ENCODE assay signal across 13 cellular contexts in the genomic region with DNA sequence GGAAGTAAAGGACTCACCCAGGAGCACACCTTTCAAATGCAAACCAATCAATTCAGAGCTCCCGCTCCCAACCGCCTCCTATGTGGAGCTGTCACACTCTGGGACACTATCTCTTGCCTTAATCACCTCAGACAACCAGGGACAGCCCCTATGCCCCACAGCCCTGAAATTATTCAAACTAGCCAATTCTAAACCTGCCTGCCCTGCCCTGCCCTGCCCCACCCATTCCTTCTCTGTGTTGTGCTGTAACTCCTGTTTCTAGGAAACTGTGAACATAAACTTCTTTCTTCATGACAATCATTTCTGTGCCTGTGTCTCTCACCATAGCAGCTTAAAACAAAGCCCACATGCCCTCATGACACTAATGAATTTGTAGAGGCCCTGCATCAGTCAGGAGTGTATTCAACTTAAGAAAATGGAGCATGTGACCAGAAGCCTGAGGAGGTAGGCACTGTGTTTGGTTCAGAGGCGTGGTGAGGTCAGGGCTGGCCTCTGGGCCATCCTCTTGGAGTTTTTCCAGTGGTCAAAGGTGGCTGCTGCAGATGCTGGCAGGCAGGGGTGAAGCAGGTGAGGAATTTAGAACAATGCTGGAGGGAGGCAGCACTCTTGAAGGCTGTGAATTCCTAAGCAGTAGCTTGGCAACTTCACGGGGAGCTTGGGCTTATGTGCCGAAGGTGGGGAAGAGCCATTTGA.
DNase-seq lines count a peak whose midpoint lies in the region; ATAC-seq and TF ChIP-seq lines count a peak whose summit lies in the region.
"Had no signal": no experiment of that assay in that cellular context is flagged by ENCODE, and none has a peak within 500 bp of the region (broad histone marks: within the 10 kb centered on the region; RNA-seq: fewer than 3 reads in every experiment).

No MANE protein-coding gene starts in this region.

- TF ChIP-seq CTCF in MCF 10A (IDR thresholded peaks at IDR 0.05; ENCODE audit: unreplicated experiment) (no peak), breast epithelium (IDR thresholded peaks at IDR 0.05) (no peak), transverse colon (IDR thresholded peaks at IDR 0.05) (peak in 2 of 5 experiments; percentile 42 to 47)

- H3K27me3 Mint-ChIP-seq in MCF 10A (ENCODE audit: insufficient read depth, unreplicated experiment), result peaks cover 21% of the 10 kb centered on the region
- H3K27me3 Mint-ChIP-seq in activated T-helper 17 cell treated with anti-CD3 and anti-CD28 coated beads, Interleukin-2, amount 50 U/mL, for 72 hours, result no peaks in the 10 kb centered on the region

- H3K36me3 Mint-ChIP-seq in MCF 10A (ENCODE audit: insufficient read depth, unreplicated experiment), result no peaks in the 10 kb centered on the region
- no peaks in the 10 kb centered on the region for H3K36me3 Mint-ChIP-seq in activated T-helper 17 cell treated with anti-CD3 and anti-CD28 coated beads, Interleukin-2, amount 50 U/mL, for 72 hours (ENCODE audit: low read depth)

- POLR2A ChIA-PET in MCF 10A (lab: Yijun Ruan, JAX), result interaction anchor here (0.6 to 1.8 kb wide), 11 partner anchors 9 to 420 kb away, joined by 3 to 7 read pairs (median 3); no protein-coding TSS in a partner anchor

- no TSS peak for BruUV-seq in MCF 10A (replicated peaks; lab: Mats Ljungman, UMichigan)

- H3K27ac ChIP-seq in breast epithelium (no peak overlapping the region), transverse colon (peak overlapping the region; percentile 66 to 79 (median 73))
- H3K27ac ChIP-seq: SK-N-MC had no signal

- H3K27ac Mint-ChIP-seq in MCF 10A (ENCODE audit: low read depth, unreplicated experiment), result peak overlapping the region; percentile 83
- peak overlapping the region; percentile 89 for H3K27ac Mint-ChIP-seq in activated T-helper 17 cell treated with anti-CD3 and anti-CD28 coated beads, Interleukin-2, amount 50 U/mL, for 72 hours

- no peaks in the 10 kb centered on the region for H3K36me3 ChIP-seq in breast epithelium
- H3K36me3 ChIP-seq in transverse colon, result no peaks in the 10 kb centered on the region
- H3K36me3 ChIP-seq: MG63 had no signal

- in situ Hi-C loops in transverse colon (cut with MboI; ENCODE audit: low pct_ligation_motif_present in 1 of 4, low pct_unique_long_range_greater_than_20kb in 1 of 4, low sequenced_read_pairs in 3 of 4), result no loop called here

- no peak for TF ChIP-seq EP300 in transverse colon (IDR thresholded peaks at IDR 0.05; ENCODE audit: low read depth)

- 59% methylated on average over 5 of the region's 5 CpGs; no CpG with 5 or more reads in 1 of the 2 donors for WGBS in transverse colon (ENCODE audit: low coverage in 1 of 2), 2 donors

- CTCF ChIA-PET in MCF 10A (lab: Yijun Ruan, JAX), result interaction anchor here (1.3 kb wide), 1 partner anchor 52 kb away, joined by 4 read pairs; no protein-coding TSS in a partner anchor

- H3K27me3 ChIP-seq in breast epithelium (no peaks in the 10 kb centered on the region), transverse colon (no peaks in the 10 kb centered on the region)

- no peak for TF ChIP-seq POLR2A in breast epithelium (IDR thresholded peaks at IDR 0.05)
- TF ChIP-seq POLR2A in transverse colon (IDR thresholded peaks at IDR 0.05), result no peak

- H3K9me3 Mint-ChIP-seq in MCF 10A (ENCODE audit: unreplicated experiment), result no peaks in the 10 kb centered on the region
- no peaks in the 10 kb centered on the region for H3K9me3 Mint-ChIP-seq in activated T-helper 17 cell treated with anti-CD3 and anti-CD28 coated beads, Interleukin-2, amount 50 U/mL, for 72 hours

- no peak for DNase-seq in MCF 10A (ENCODE audit: unreplicated experiment)
- DNase-seq in breast epithelium (ENCODE audit: low spot score in 2 of 2), result no peak
- peak; percentile 80 for DNase-seq in left lobe of liver (ENCODE audit: low spot score)
- DNase-seq in transverse colon, result peak; percentile 75
- DNase-seq in NCI-H510A treated with DMSO at 0.1 percent for 48 hours (lab: John Stamatoyannopoulos, UW), result no peak
- DNase-seq: activated CD8-positive, alpha-beta memory T cell treated with anti-CD3 and anti-CD28 coated beads, Interleukin-2, amount 50 U/mL, for 48 hours; GDM1; MG63; NCI-H446 had no signal

- ATAC-seq in activated T-helper 17 cell treated with anti-CD3 and anti-CD28 coated beads, Interleukin-2, amount 50 U/mL, for 72 hours (replicated peaks), result peak; percentile 72
- peak; percentile 97 for ATAC-seq in left lobe of liver
- ATAC-seq in HG03342 (IDR thresholded peaks at IDR 0.05; ENCODE audit: unreplicated experiment), result no peak
- ATAC-seq in HG03135 (IDR thresholded peaks at IDR 0.05; ENCODE audit: unreplicated experiment), result no peak

- no peak overlapping the region for H3K4me3 ChIP-seq in breast epithelium
- no peak overlapping the region for H3K4me3 ChIP-seq in transverse colon
- H3K4me3 ChIP-seq: MG63, SK-N-MC had no signal

- no peaks in the 10 kb centered on the region for H3K9me3 ChIP-seq in breast epithelium
- H3K9me3 ChIP-seq in transverse colon, result no peaks in the 10 kb centered on the region
- H3K9me3 ChIP-seq: MG63 had no signal

- no peak overlapping the region for H3K4me3 Mint-ChIP-seq in MCF 10A (ENCODE audit: unreplicated experiment)
- peak overlapping the region; percentile 47 for H3K4me3 Mint-ChIP-seq in activated T-helper 17 cell treated with anti-CD3 and anti-CD28 coated beads, Interleukin-2, amount 50 U/mL, for 72 hours

- intact Hi-C loops in MCF 10A (cut with micrococcal nuclease), result no loop called here
- intact Hi-C loops in breast epithelium (cut with DNase I; ENCODE audit: low total_unique reads), result no loop called here
- intact Hi-C loops in transverse colon (cut with DNase I; ENCODE audit: low total_unique reads), result loop anchor here (10.0 kb wide), 1 partner anchor 95 kb away; no protein-coding TSS in a partner anchor

- peaks cover 14% of the 10 kb centered on the region for H3K4me1 Mint-ChIP-seq in MCF 10A (ENCODE audit: insufficient read depth, unreplicated experiment)
- peaks cover 30% of the 10 kb centered on the region for H3K4me1 Mint-ChIP-seq in activated T-helper 17 cell treated with anti-CD3 and anti-CD28 coated beads, Interleukin-2, amount 50 U/mL, for 72 hours

- no peaks in the 10 kb centered on the region for H3K4me1 ChIP-seq in breast epithelium
- peaks cover 13 to 48% (median 23%) of the 10 kb centered on the region in 4 donors for H3K4me1 ChIP-seq in transverse colon

Comparison
In these comparisons a context has a peak if more than half of its experiments do, and no peak if none do; other contexts are left out.
1. DNase-seq: peak in left lobe of liver (single experiment) and transverse colon (single experiment); none in MCF 10A (single experiment), breast epithelium (0 of 2) and NCI-H510A treated with DMSO at 0.1 percent for 48 hours (single experiment).
2. H3K27ac ChIP-seq: peak in transverse colon (4 of 4); none in breast epithelium (0 of 2).
3. ATAC-seq: peak in activated T-helper 17 cell treated with anti-CD3 and anti-CD28 coated beads, Interleukin-2, amount 50 U/mL, for 72 hours (single experiment) and left lobe of liver (single experiment); none in HG03342 (single experiment) and HG03135 (single experiment).